In the genomic region with DNA sequence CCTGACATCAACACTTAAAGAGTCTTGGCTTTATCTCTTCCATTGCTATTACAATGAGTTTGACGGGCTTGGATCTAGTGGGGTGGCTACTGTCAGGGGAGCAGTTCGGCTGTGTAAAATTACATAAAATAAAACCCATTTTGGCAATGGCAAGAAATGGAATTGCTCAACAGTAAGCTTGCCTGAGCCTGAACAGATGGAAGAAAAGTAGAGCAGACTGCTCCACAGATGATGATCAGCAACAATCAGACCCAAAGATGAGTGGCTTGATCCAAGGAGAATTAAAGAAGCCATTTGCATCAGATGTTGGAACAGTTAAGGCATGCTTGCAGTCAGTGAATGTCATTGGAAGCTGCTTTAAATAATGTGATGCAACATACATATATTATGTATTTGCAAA, we compare ENCODE assay signal across 21 cellular contexts.
"Had no signal": no experiment of that assay in that cellular context is flagged by ENCODE, and none has a peak within 500 bp of the region (broad histone marks: within the 10 kb centered on the region; RNA-seq: fewer than 3 reads in every experiment).

No MANE protein-coding gene starts in this region.

- ATAC-seq: esophagus mucosa; left cardiac atrium; lower lobe of right lung; naive thymus-derived CD8-positive, alpha-beta T cell; psoas muscle; right cardiac atrium; stimulated activated naive CD8-positive, alpha-beta T cell treated with anti-CD3 and anti-CD28 coated beads, Interleukin-15, Interleukin-2, amounts not matched to agents 100 U/mL and 50 U/mL, for 24 hours had no signal

- H3K4me3 ChIP-seq: hepatocyte, lower lobe of right lung, psoas muscle, skin epidermis, transverse colon, uterus had no signal

- DNase-seq: activated B cell treated with CpG ODN at 0.5 μM for 24 hours; activated CD4-positive, alpha-beta memory T cell treated with anti-CD3 and anti-CD28 coated beads for 36 hours; activated CD4-positive, alpha-beta T cell treated with anti-CD3 and anti-CD28 coated beads for 4 hours; activated naive CD4-positive, alpha-beta T cell; activated naive CD8-positive, alpha-beta T cell treated with anti-CD3 and anti-CD28 coated beads, Interleukin-2, amount 10 ng/mL, durations not matched to agents 7 days and 5 days; activated T-cell treated with anti-CD3 and anti-CD28 coated beads for 4 hours; brain microvascular endothelial cell; effector CD4-positive, alpha-beta T cell; foreskin fibroblast; left cardiac atrium; lower lobe of right lung; naive thymus-derived CD8-positive, alpha-beta T cell; psoas muscle; right cardiac atrium; stimulated activated naive CD8-positive, alpha-beta T cell treated with anti-CD3 and anti-CD28 coated beads, Interleukin-15, Interleukin-2, amounts not matched to agents 100 U/mL and 50 U/mL, for 24 hours; substantia nigra; transverse colon; uterus had no signal
